8 cellular contexts compared by ENCODE assay signal in genomic region chr14:50311974-50312733, GRCh38. TPM values are rescaled to one million over a fixed set of nuclear protein-coding genes. Genes with fewer than 3 reads are reported as not detected.
A peak's percentile ranks its signal among the peaks of the same experiment; 100 is the strongest.
DNase-seq lines count a peak whose midpoint lies in the region; ATAC-seq and TF ChIP-seq lines count a peak whose summit lies in the region.

Gene DMAC2L (plus strand): TSS chr14:50312324. CDS start chr14:50321488, 9,164 bp downstream.
Gene L2HGDH (minus strand): TSS chr14:50312229. CDS start chr14:50312150, 79 bp downstream.

- CTCF ChIA-PET in RWPE1 (lab: Yijun Ruan, JAX): no interaction called here

- H3K9me3 Mint-ChIP-seq in activated T-helper 17 cell treated with anti-CD3 and anti-CD28 coated beads, Interleukin-2, amount 50 U/mL, for 72 hours: no peaks in the 10 kb centered on the region
- peaks cover 20% of the 10 kb centered on the region for H3K9me3 Mint-ChIP-seq in nephron
- peaks cover 4% of the 10 kb centered on the region for H3K9me3 Mint-ChIP-seq in stimulated activated naive CD8-positive, alpha-beta T cell treated with anti-CD3 and anti-CD28 coated beads, Interleukin-15, Interleukin-2, amounts not matched to agents 100 ng/mL and 50 ng/mL, for 24 hours

- H3K27ac Mint-ChIP-seq in activated T-helper 17 cell treated with anti-CD3 and anti-CD28 coated beads, Interleukin-2, amount 50 U/mL, for 72 hours: peak within 1 kb of the TSS; percentile 94
- peak within 1 kb of the TSS; percentile 96 to 99 (median 97) for H3K27ac Mint-ChIP-seq in nephron
- peak within 1 kb of the TSS; percentile 92 for H3K27ac Mint-ChIP-seq in stimulated activated naive CD8-positive, alpha-beta T cell treated with anti-CD3 and anti-CD28 coated beads, Interleukin-15, Interleukin-2, amounts not matched to agents 100 ng/mL and 50 ng/mL, for 24 hours

- ATAC-seq in activated T-helper 17 cell treated with anti-CD3 and anti-CD28 coated beads, Interleukin-2, amount 50 U/mL, for 72 hours (replicated peaks): peak; percentile 95

- TF ChIP-seq CTCF in RWPE1 (conservative IDR thresholded peaks at IDR 0.05; ENCODE audit: low read depth) (peak; percentile 78), nephron (IDR thresholded peaks at IDR 0.05; ENCODE audit: unreplicated experiment in 3 of 3) (peak in 1 of 3 experiments; percentile 1)

- POLR2A ChIA-PET in RWPE1 (lab: Yijun Ruan, JAX; ENCODE audit: low non-redundant PET): interaction anchor here (0.8 kb wide), 2 partner anchors 30 to 165 kb away, joined by 3 to 6 read pairs; no protein-coding TSS in a partner anchor

- H3K4me3 Mint-ChIP-seq in activated T-helper 17 cell treated with anti-CD3 and anti-CD28 coated beads, Interleukin-2, amount 50 U/mL, for 72 hours: peak within 1 kb of the TSS; percentile 95
- H3K4me3 Mint-ChIP-seq in nephron: peak within 1 kb of the TSS; percentile 94 to 98 (median 97)
- H3K4me3 Mint-ChIP-seq in stimulated activated naive CD8-positive, alpha-beta T cell treated with anti-CD3 and anti-CD28 coated beads, Interleukin-15, Interleukin-2, amounts not matched to agents 100 ng/mL and 50 ng/mL, for 24 hours: peak within 1 kb of the TSS; percentile 94

- peak within 1 kb of the TSS; percentile 90 for H3K27ac ChIP-seq in RWPE1

- H3K4me1 Mint-ChIP-seq in activated T-helper 17 cell treated with anti-CD3 and anti-CD28 coated beads, Interleukin-2, amount 50 U/mL, for 72 hours: peaks cover 20% of the 10 kb centered on the region
- H3K4me1 Mint-ChIP-seq in nephron: peaks cover 23% of the 10 kb centered on the region
- H3K4me1 Mint-ChIP-seq in stimulated activated naive CD8-positive, alpha-beta T cell treated with anti-CD3 and anti-CD28 coated beads, Interleukin-15, Interleukin-2, amounts not matched to agents 100 ng/mL and 50 ng/mL, for 24 hours (ENCODE audit: low read depth): peaks cover 45% of the 10 kb centered on the region

- H3K27me3 Mint-ChIP-seq in activated T-helper 17 cell treated with anti-CD3 and anti-CD28 coated beads, Interleukin-2, amount 50 U/mL, for 72 hours: no peaks in the 10 kb centered on the region
- no peaks in the 10 kb centered on the region for H3K27me3 Mint-ChIP-seq in nephron (ENCODE audit: low read depth)
- H3K27me3 Mint-ChIP-seq in stimulated activated naive CD8-positive, alpha-beta T cell treated with anti-CD3 and anti-CD28 coated beads, Interleukin-15, Interleukin-2, amounts not matched to agents 100 ng/mL and 50 ng/mL, for 24 hours: no peaks in the 10 kb centered on the region

- peaks cover 23% of the 10 kb centered on the region for H3K36me3 Mint-ChIP-seq in activated T-helper 17 cell treated with anti-CD3 and anti-CD28 coated beads, Interleukin-2, amount 50 U/mL, for 72 hours (ENCODE audit: low read depth)
- peaks cover 31% of the 10 kb centered on the region for H3K36me3 Mint-ChIP-seq in nephron (ENCODE audit: low read depth)
- peaks cover 36% of the 10 kb centered on the region for H3K36me3 Mint-ChIP-seq in stimulated activated naive CD8-positive, alpha-beta T cell treated with anti-CD3 and anti-CD28 coated beads, Interleukin-15, Interleukin-2, amounts not matched to agents 100 ng/mL and 50 ng/mL, for 24 hours (ENCODE audit: low read depth)

- DNase-seq in EH (ENCODE audit: low read depth) (peak; percentile 93), GOT3 (lab: John Stamatoyannopoulos, UW) (peak; percentile 57), LHCN-M2 (ENCODE audit: low read depth) (peak; percentile 93), RWPE1 (ENCODE audit: low spot score) (peak; percentile 96), fibroblast of peridontal ligament (ENCODE audit: extremely low read depth) (peak; percentile 82)

RNA-seq across cellular contexts. Expression of gene DMAC2L, which starts in this region (rescaled TPM):
- 5.0 and 5.8 TPM in 2 replicates for total RNA-seq in LHCN-M2 (2014; rRNA removed)
- 8.1 TPM for polyA plus RNA-seq in LHCN-M2 (2012)
- total RNA-seq in activated T-helper 17 cell treated with anti-CD3 and anti-CD28 coated beads, Interleukin-2, amount 50 U/mL, for 72 hours: 10 to 100 TPM; 11.8 to 13.2 TPM

RNA-seq across cellular contexts. Expression of gene L2HGDH, which starts in this region (rescaled TPM):
- 4.6 and 5.0 TPM in 2 replicates for total RNA-seq in LHCN-M2 (2014; rRNA removed)
- 1.6 TPM for polyA plus RNA-seq in LHCN-M2 (2012)
- total RNA-seq in activated T-helper 17 cell treated with anti-CD3 and anti-CD28 coated beads, Interleukin-2, amount 50 U/mL, for 72 hours: 10 to 100 TPM; 13.0 to 14.1 TPM

Comparison
In these comparisons a context has a peak if more than half of its experiments do, and no peak if none do; other contexts are left out.
1. Peak in every context shown above with its lines: DNase-seq, ATAC-seq and H3K27ac ChIP-seq.